ENCODE assay signal across 8 cellular contexts in the genomic region with DNA sequence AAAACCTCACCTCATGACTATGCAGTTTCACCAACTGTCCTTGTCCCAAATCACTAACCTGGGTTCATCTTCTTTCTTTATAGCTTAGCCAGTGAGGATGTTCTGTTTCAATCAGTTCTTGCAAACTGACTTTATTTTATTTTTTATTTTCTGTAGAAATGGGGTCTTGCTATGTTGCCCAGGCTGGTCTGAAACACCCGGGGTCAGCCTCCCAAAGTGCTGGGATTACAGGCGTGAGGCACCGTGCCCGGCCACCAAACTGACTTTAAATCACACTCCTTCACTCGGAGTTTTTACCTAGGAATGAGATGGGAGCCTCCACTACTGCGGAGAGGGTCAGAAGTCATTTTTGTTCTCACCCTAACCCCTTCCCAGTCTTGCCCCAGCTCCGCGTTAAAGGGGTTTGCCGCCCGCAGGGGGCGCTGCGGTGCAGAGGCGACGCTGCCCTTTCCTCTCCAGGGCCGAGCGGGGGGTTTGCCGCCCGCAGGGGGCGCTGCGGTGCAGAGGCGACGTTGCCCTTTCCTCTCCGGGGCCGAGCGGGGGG. TPM values are rescaled to one million over a fixed set of nuclear protein-coding genes. Genes with fewer than 3 reads are reported as not detected.
DNase-seq lines count a peak whose midpoint lies in the region; ATAC-seq and TF ChIP-seq lines count a peak whose summit lies in the region.

No MANE protein-coding gene starts in this region.

- POLR2A ChIA-PET in T-cell (lab: Charles Lee): interaction anchor here in 1 of 2 donors (0.6 kb wide), 1 partner anchor 499 kb away, joined by 3 read pairs; no protein-coding TSS in a partner anchor

- peak; percentile 66 for TF ChIP-seq CTCF in GM12864 (IDR thresholded peaks at IDR 0.05; ENCODE audit: low read depth, low read length, missing control alignments)

- peaks cover 0 to 5% (median 3%) of the 10 kb centered on the region in 3 donors for H3K4me1 Mint-ChIP-seq in T-cell
- H3K4me1 Mint-ChIP-seq in activated naive CD4-positive, alpha-beta T cell treated with anti-CD3 and anti-CD28 coated beads, Interleukin-2, amount 10 ng/mL, durations not matched to agents 7 days and 5 days: peaks cover 3% of the 10 kb centered on the region

- CTCF ChIA-PET in T-cell (lab: Charles Lee): interaction anchor here (0.5 to 3.7 kb wide), 10 partner anchors 10 to 267 kb away, joined by 3 to 17 read pairs (median 5); no protein-coding TSS in a partner anchor
- CTCF ChIA-PET in activated naive CD4-positive, alpha-beta T cell treated with anti-CD3 and anti-CD28 coated beads, Interleukin-2, amount 10 ng/mL, durations not matched to agents 7 days and 5 days (lab: Charles Lee): interaction anchor here (0.6 to 9.7 kb wide), 19 partner anchors 10 to 501 kb away, joined by 3 to 123 read pairs (median 4); a partner anchor contains a TSS

- DNase-seq in GM12864 (ENCODE audit: low read depth): no peak
- peak in 29 of 34 experiments; percentile 4 to 72 (median 45) for DNase-seq in T-cell
- peak; percentile 67 for DNase-seq in activated naive CD4-positive, alpha-beta T cell treated with anti-CD3 and anti-CD28 coated beads, Interleukin-2, amount 10 ng/mL, durations not matched to agents 7 days and 5 days
- DNase-seq in stimulated activated CD4-positive, alpha-beta T cell treated with anti-CD3 and anti-CD28 coated beads, Interleukin-1b, Interleukin-23, amount 100 ng/mL, for 4 hours (ENCODE audit: low read depth in 2 of 2): peak; percentile 37
- no peak for DNase-seq in cerebellar nuclear complex (lab: John Stamatoyannopoulos, UW)
- no peak for DNase-seq in NCI-H1436 (lab: John Stamatoyannopoulos, UW)
- no peak for DNase-seq in NCI-H526 treated with DMSO at 0.1 percent for 48 hours (lab: John Stamatoyannopoulos, UW)
- no peak for DNase-seq in cortex of kidney (lab: John Stamatoyannopoulos, UW)

- no peaks in the 10 kb centered on the region for H3K9me3 Mint-ChIP-seq in T-cell
- no peaks in the 10 kb centered on the region for H3K9me3 Mint-ChIP-seq in activated naive CD4-positive, alpha-beta T cell treated with anti-CD3 and anti-CD28 coated beads, Interleukin-2, amount 10 ng/mL, durations not matched to agents 7 days and 5 days

- H3K27ac Mint-ChIP-seq in T-cell: no peak overlapping the region
- H3K27ac Mint-ChIP-seq in activated naive CD4-positive, alpha-beta T cell treated with anti-CD3 and anti-CD28 coated beads, Interleukin-2, amount 10 ng/mL, durations not matched to agents 7 days and 5 days: no peak overlapping the region

- no peak overlapping the region for H3K4me3 Mint-ChIP-seq in T-cell
- H3K4me3 Mint-ChIP-seq in activated naive CD4-positive, alpha-beta T cell treated with anti-CD3 and anti-CD28 coated beads, Interleukin-2, amount 10 ng/mL, durations not matched to agents 7 days and 5 days: no peak overlapping the region

- ATAC-seq in T-cell (replicated peaks in 1 of 4): peak in 1 of 4 experiments; percentile 40

- H3K4me3 ChIP-seq in GM12864 (ENCODE audit: low read depth, low read length): no peak overlapping the region

- no peaks in the 10 kb centered on the region for H3K36me3 Mint-ChIP-seq in T-cell
- no peaks in the 10 kb centered on the region for H3K36me3 Mint-ChIP-seq in activated naive CD4-positive, alpha-beta T cell treated with anti-CD3 and anti-CD28 coated beads, Interleukin-2, amount 10 ng/mL, durations not matched to agents 7 days and 5 days

- peaks cover 0 to under 1% of the 10 kb centered on the region in 2 donors for H3K27me3 Mint-ChIP-seq in T-cell
- H3K27me3 Mint-ChIP-seq in activated naive CD4-positive, alpha-beta T cell treated with anti-CD3 and anti-CD28 coated beads, Interleukin-2, amount 10 ng/mL, durations not matched to agents 7 days and 5 days: peaks cover 48% of the 10 kb centered on the region

RNA-seq across cellular contexts. Expression of a gene that starts 7.0 kb away (rescaled TPM):
- total RNA-seq in T-cell: 1 to 10 TPM in 4 of 5 donors, under 1 TPM in 1; 0.70 to 3.8 (median 2.0) TPM

RNA-seq across cellular contexts. Expression of a gene that starts 51.3 kb away (rescaled TPM):
- total RNA-seq in T-cell: 10 to 100 TPM in 3 of 5 donors, 1 to 10 TPM in 2; 9.7 to 14.6 (median 10.3) TPM

Comparison
In these comparisons a context has a peak if more than half of its experiments do, and no peak if none do; other contexts are left out.
1. DNase-seq: peak in T-cell (29 of 34), activated naive CD4-positive, alpha-beta T cell treated with anti-CD3 and anti-CD28 coated beads, Interleukin-2, amount 10 ng/mL, durations not matched to agents 7 days and 5 days (single experiment) and stimulated activated CD4-positive, alpha-beta T cell treated with anti-CD3 and anti-CD28 coated beads, Interleukin-1b, Interleukin-23, amount 100 ng/mL, for 4 hours (2 of 2); none in GM12864 (single experiment), cerebellar nuclear complex (0 of 2), NCI-H1436 (single experiment), NCI-H526 treated with DMSO at 0.1 percent for 48 hours (single experiment) and cortex of kidney (single experiment).